Comparison of ENCODE assay signal across 8 cellular contexts in the genomic region with DNA sequence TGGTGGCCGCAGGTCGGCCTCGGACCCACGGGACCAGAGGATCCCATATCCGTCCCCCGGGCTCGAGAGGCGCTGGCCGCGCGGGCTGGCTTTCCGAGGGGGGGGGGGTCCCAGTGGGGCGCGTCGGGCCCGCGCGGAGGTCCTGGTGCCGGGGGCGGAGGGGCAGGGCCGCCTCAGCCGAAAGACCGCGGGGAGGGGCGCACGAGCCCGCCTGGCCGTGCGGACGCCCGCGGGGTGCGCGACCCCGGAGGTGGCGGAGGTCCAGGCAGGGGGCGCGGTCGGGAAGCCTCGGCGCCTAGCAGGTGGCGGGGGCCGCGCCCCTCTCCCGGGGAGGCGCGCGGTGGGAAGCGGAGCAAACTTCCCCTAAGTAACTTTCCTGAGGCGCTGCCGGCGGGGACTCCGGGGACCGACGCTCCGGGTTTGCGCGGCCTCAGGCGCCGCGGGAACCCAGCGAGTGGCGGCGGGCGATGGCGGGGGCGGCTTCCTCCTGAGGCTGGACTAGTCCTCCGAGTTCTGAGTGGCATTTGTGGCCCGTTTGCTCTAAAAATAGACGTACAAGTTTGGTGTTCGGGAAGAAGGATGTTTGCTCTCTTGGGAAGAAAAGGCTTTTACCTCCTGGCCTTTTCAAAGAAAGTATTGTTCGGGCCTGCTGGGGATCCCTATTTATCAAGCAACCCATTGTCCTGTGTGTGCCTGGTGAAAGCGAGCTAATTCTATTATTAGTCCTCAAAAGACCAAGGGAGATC. TPM values are rescaled to one million over a fixed set of nuclear protein-coding genes. Genes with fewer than 3 reads are reported as not detected.
DNase-seq lines count a peak whose midpoint lies in the region; ATAC-seq, FAIRE-seq and TF ChIP-seq lines count a peak whose summit lies in the region.

No MANE protein-coding gene starts in this region.

- CTCF ChIA-PET in activated CD4-positive, alpha-beta T cell treated with anti-CD3 and anti-CD28 coated beads for 36 hours (lab: Charles Lee): no interaction called here

- H3K27ac ChIP-seq in adipose tissue (ENCODE audit: low read depth, low read length) (peak overlapping the region; percentile 10), left ventricle myocardium inferior (replicated peaks) (peak overlapping the region; percentile 96), pancreas (peak overlapping the region; percentile 80 to 96 (median 94))

- H3K9me3 ChIP-seq in left ventricle myocardium inferior (replicated peaks) (no peaks in the 10 kb centered on the region), pancreas (no peaks in the 10 kb centered on the region)

- peaks cover 19% of the 10 kb centered on the region for H3K4me1 Mint-ChIP-seq in activated CD4-positive, alpha-beta T cell treated with anti-CD3 and anti-CD28 coated beads for 36 hours

- H3K36me3 ChIP-seq in left ventricle myocardium inferior (no peaks in the 10 kb centered on the region), pancreas (no peaks in the 10 kb centered on the region)

- FAIRE-seq in pancreas (lab: Jason Lieb, UNC): no peak

- H3K27ac Mint-ChIP-seq in activated CD4-positive, alpha-beta T cell treated with anti-CD3 and anti-CD28 coated beads for 36 hours: peak overlapping the region; percentile 72

- H3K9me3 Mint-ChIP-seq in activated CD4-positive, alpha-beta T cell treated with anti-CD3 and anti-CD28 coated beads for 36 hours (ENCODE audit: low read depth): no peaks in the 10 kb centered on the region

- H3K27me3 Mint-ChIP-seq in activated CD4-positive, alpha-beta T cell treated with anti-CD3 and anti-CD28 coated beads for 36 hours: peaks cover 12% of the 10 kb centered on the region

- peak overlapping the region; percentile 78 for H3K4me3 Mint-ChIP-seq in activated CD4-positive, alpha-beta T cell treated with anti-CD3 and anti-CD28 coated beads for 36 hours

- WGBS in adipose tissue, 3 donors: 0 to 1% (median 1%) methylated on average over 50 to 73 of the region's 73 CpGs
- WGBS in pancreas, 2 donors: 1% methylated on average over 49 to 73 of the region's 73 CpGs

- POLR2A ChIA-PET in activated CD4-positive, alpha-beta T cell treated with anti-CD3 and anti-CD28 coated beads for 36 hours (lab: Charles Lee): no interaction called here

- DNase-seq in activated CD4-positive, alpha-beta T cell treated with anti-CD3 and anti-CD28 coated beads for 36 hours: peak; percentile 68
- no peak for DNase-seq in activated CD4-positive, alpha-beta T cell treated with anti-CD3 and anti-CD28 coated beads for 4 hours
- DNase-seq in NCI-H345 (lab: John Stamatoyannopoulos, UW) (peak; percentile 73), left ventricle myocardium inferior (peak; percentile 63), pancreas (peak; percentile 51 to 82 (median 65)), kidney glomerular epithelial cell (lab: John Stamatoyannopoulos, UW) (no peak)

- ATAC-seq in activated CD4-positive, alpha-beta T cell treated with anti-CD3 and anti-CD28 coated beads for 36 hours: peak; percentile 18
- ATAC-seq in HG02884 (IDR thresholded peaks at IDR 0.05; ENCODE audit: unreplicated experiment): peak; percentile 26
- peak; percentile 42 to 60 (median 54) for ATAC-seq in pancreas

- H3K4me1 ChIP-seq in left ventricle myocardium inferior (peaks cover 54% of the 10 kb centered on the region), pancreas (peaks cover 3 to 25% (median 11%) of the 10 kb centered on the region in 3 donors)

- TF ChIP-seq CTCF in left ventricle myocardium inferior (IDR thresholded peaks at IDR 0.05; ENCODE audit: borderline replicate concordance): no peak
- TF ChIP-seq CTCF in pancreas (IDR thresholded peaks at IDR 0.05): no peak

- intact Hi-C loops in activated CD4-positive, alpha-beta T cell treated with anti-CD3 and anti-CD28 coated beads for 36 hours (cut with DNase I, micrococcal nuclease): loop anchor here (2.0 to 10.0 kb wide), 5 partner anchors 1219 to 1894 kb away; partner anchors contain the start of genes MKKS (in 2 of the 2), SLX4IP (in 2 of the 2), ESF1 (in 1 of the 2) and ISM1 (in 1 of the 2)
- intact Hi-C loops in left ventricle myocardium inferior (cut with micrococcal nuclease): no loop called here
- intact Hi-C loops in pancreas (cut with DNase I): no loop called here

- H3K36me3 Mint-ChIP-seq in activated CD4-positive, alpha-beta T cell treated with anti-CD3 and anti-CD28 coated beads for 36 hours (ENCODE audit: low read depth): no peaks in the 10 kb centered on the region

- H3K27me3 ChIP-seq in left ventricle myocardium inferior (ENCODE audit: low read depth) (no peaks in the 10 kb centered on the region), pancreas (no peaks in the 10 kb centered on the region)

- peak overlapping the region; percentile 84 for H3K4me3 ChIP-seq in left ventricle myocardium inferior
- peak overlapping the region; percentile 76 to 90 (median 82) for H3K4me3 ChIP-seq in pancreas

RNA-seq across cellular contexts. Expression of gene BTBD3, which starts 26.4 kb away (rescaled TPM):
- 10 to 100 TPM; 11.6 to 12.0 TPM for total RNA-seq in activated CD4-positive, alpha-beta T cell treated with anti-CD3 and anti-CD28 coated beads for 36 hours
- polyA plus RNA-seq in adipose tissue (10 to 100 TPM in 1 of 3 donors, 1 to 10 TPM in 2; 7.2 to 10.6 (median 8.9) TPM), pancreas (10 to 100 TPM in 1 of 2 donors, 1 to 10 TPM in 1; 9.2 to 21.2 TPM)
- total RNA-seq in left ventricle myocardium inferior (28.3 TPM), pancreas (10 to 100 TPM; 15.0 to 21.4 (median 17.2) TPM)

Comparison
In these comparisons a context has a peak if more than half of its experiments do, and no peak if none do; other contexts are left out.
1. DNase-seq: peak in activated CD4-positive, alpha-beta T cell treated with anti-CD3 and anti-CD28 coated beads for 36 hours (single experiment), NCI-H345 (single experiment), left ventricle myocardium inferior (single experiment) and pancreas (6 of 6); none in activated CD4-positive, alpha-beta T cell treated with anti-CD3 and anti-CD28 coated beads for 4 hours (0 of 2) and kidney glomerular epithelial cell (single experiment).
2. H3K27ac ChIP-seq: peak in every context shown above with its lines; median percentile 96 in left ventricle myocardium inferior; 94 in pancreas; 10 in adipose tissue.
3. intact Hi-C loops: an anchor here in activated CD4-positive, alpha-beta T cell treated with anti-CD3 and anti-CD28 coated beads for 36 hours (2.0 to 10.0 kb wide); none called in left ventricle myocardium inferior and pancreas.
4. Peak in every context shown above with its lines, with median percentiles within 50 percentile points of each other: ATAC-seq.